Comparison of ENCODE assay signal across 27 cellular contexts in genomic region chr4:151669990-151670389, GRCh38.
"Had no signal": no experiment of that assay in that cellular context is flagged by ENCODE, and none has a peak within 500 bp of the region (broad histone marks: within the 10 kb centered on the region; RNA-seq: fewer than 3 reads in every experiment).

No MANE protein-coding gene starts in this region.

- ATAC-seq: activated CD4-positive, CD25-positive, alpha-beta regulatory T cell treated with anti-CD3 and anti-CD28 coated beads, Interleukin-2, amount 50 U/mL, for 24 hours; mucosa of descending colon; natural killer cell treated with Interleukin-12 subunit alpha and Interleukin-12 subunit beta and Interleukin-15 and Interleukin-18, amount 100 ng/mL, for 72 hours had no signal

- H3K36me3 Mint-ChIP-seq: activated naive CD4-positive, alpha-beta T cell treated with anti-CD3 and anti-CD28 coated beads, Interleukin-2, amount 10 ng/mL, durations not matched to agents 7 days and 5 days; activated naive CD8-positive, alpha-beta T cell treated with anti-CD3 and anti-CD28 coated beads, Interleukin-2, amount 10 ng/mL, durations not matched to agents 7 days and 5 days; natural killer cell treated with Interleukin-12 subunit alpha and Interleukin-12 subunit beta and Interleukin-15 and Interleukin-18, amount 100 ng/mL, for 72 hours; type B pancreatic cell had no signal

- H3K9me3 Mint-ChIP-seq: activated naive CD4-positive, alpha-beta T cell treated with anti-CD3 and anti-CD28 coated beads, Interleukin-2, amount 10 ng/mL, durations not matched to agents 7 days and 5 days; activated naive CD8-positive, alpha-beta T cell treated with anti-CD3 and anti-CD28 coated beads, Interleukin-2, amount 10 ng/mL, durations not matched to agents 7 days and 5 days; activated T-helper 1 cell treated with anti-CD3 and anti-CD28 coated beads, Interleukin-12 subunit alpha, Interleukin-12 subunit beta, Interleukin-2, Interleukin-4 antibody, amounts not matched to agents 30 ng/mL and 10 ng/mL and 1 ng/mL, durations not matched to agents 14 hours and 24 hours and 36 hours; natural killer cell treated with Interleukin-12 subunit alpha and Interleukin-12 subunit beta and Interleukin-15 and Interleukin-18, amount 100 ng/mL, for 72 hours; type B pancreatic cell had no signal

- H3K36me3 ChIP-seq: ascending aorta, brain microvascular endothelial cell, left ventricle myocardium inferior, ovary, right atrium auricular region, thoracic aorta, uterus had no signal

- DNase-seq: activated CD4-positive, alpha-beta T cell treated with anti-CD3 and anti-CD28 coated beads for 48 hours; activated CD4-positive, alpha-beta T cell treated with anti-CD3 and anti-CD28 coated beads, Interleukin-2, amount 50 U/mL, for 48 hours; activated CD8-positive, alpha-beta memory T cell treated with anti-CD3 and anti-CD28 coated beads for 24 hours; activated effector memory CD4-positive, alpha-beta T cell treated with anti-CD3 and anti-CD28 coated beads, Interleukin-2, amount 50 U/mL, for 16 hours; activated naive CD4-positive, alpha-beta T cell treated with anti-CD3 and anti-CD28 coated beads, Interleukin-2, amount 10 ng/mL, durations not matched to agents 7 days and 5 days; activated naive CD8-positive, alpha-beta T cell treated with anti-CD3 and anti-CD28 coated beads, Interleukin-2, amount 10 ng/mL, durations not matched to agents 7 days and 5 days; activated T-cell treated with anti-CD3 and anti-CD28 coated beads, Interleukin-2, amount 50 U/mL, for 1 hour; brain microvascular endothelial cell; cortex of kidney; head of caudate nucleus; left ventricle myocardium inferior; mucosa of descending colon; ovary; stimulated activated CD4-positive, alpha-beta T cell treated with anti-CD3 and anti-CD28 coated beads, Interleukin-15, amount 100 ng/mL, for 24 hours; stimulated activated CD4-positive, alpha-beta T cell treated with anti-CD3 and anti-CD28 coated beads, Interleukin-2, amount 100 ng/mL, for 24 hours; stimulated activated naive CD4-positive, alpha-beta T cell treated with Interleukin-2 at 50 U/mL for 16 hours; uterus had no signal

- H3K4me3 Mint-ChIP-seq: activated naive CD4-positive, alpha-beta T cell treated with anti-CD3 and anti-CD28 coated beads, Interleukin-2, amount 10 ng/mL, durations not matched to agents 7 days and 5 days; activated naive CD8-positive, alpha-beta T cell treated with anti-CD3 and anti-CD28 coated beads, Interleukin-2, amount 10 ng/mL, durations not matched to agents 7 days and 5 days; activated T-helper 1 cell treated with anti-CD3 and anti-CD28 coated beads, Interleukin-12 subunit alpha, Interleukin-12 subunit beta, Interleukin-2, Interleukin-4 antibody, amounts not matched to agents 30 ng/mL and 10 ng/mL and 1 ng/mL, durations not matched to agents 14 hours and 24 hours and 36 hours; natural killer cell treated with Interleukin-12 subunit alpha and Interleukin-12 subunit beta and Interleukin-15 and Interleukin-18, amount 100 ng/mL, for 72 hours; type B pancreatic cell had no signal

- H3K4me1 ChIP-seq: ascending aorta, uterus had no signal

- H3K4me3 ChIP-seq: ascending aorta, left ventricle myocardium inferior, lung, mucosa of descending colon, ovary, right atrium auricular region, SK-N-MC, thoracic aorta, uterus had no signal

- H3K27me3 ChIP-seq: ascending aorta, brain microvascular endothelial cell, ovary, right atrium auricular region, uterus had no signal

- H3K27ac ChIP-seq: ascending aorta, brain microvascular endothelial cell, ovary, SK-N-MC, thoracic aorta, uterus had no signal

- H3K27ac Mint-ChIP-seq: activated naive CD4-positive, alpha-beta T cell treated with anti-CD3 and anti-CD28 coated beads, Interleukin-2, amount 10 ng/mL, durations not matched to agents 7 days and 5 days; activated naive CD8-positive, alpha-beta T cell treated with anti-CD3 and anti-CD28 coated beads, Interleukin-2, amount 10 ng/mL, durations not matched to agents 7 days and 5 days; activated T-helper 1 cell treated with anti-CD3 and anti-CD28 coated beads, Interleukin-12 subunit alpha, Interleukin-12 subunit beta, Interleukin-2, Interleukin-4 antibody, amounts not matched to agents 30 ng/mL and 10 ng/mL and 1 ng/mL, durations not matched to agents 14 hours and 24 hours and 36 hours; natural killer cell treated with Interleukin-12 subunit alpha and Interleukin-12 subunit beta and Interleukin-15 and Interleukin-18, amount 100 ng/mL, for 72 hours; progenitor cell of endocrine pancreas; type B pancreatic cell had no signal

- H3K27me3 Mint-ChIP-seq: activated naive CD4-positive, alpha-beta T cell treated with anti-CD3 and anti-CD28 coated beads, Interleukin-2, amount 10 ng/mL, durations not matched to agents 7 days and 5 days; activated naive CD8-positive, alpha-beta T cell treated with anti-CD3 and anti-CD28 coated beads, Interleukin-2, amount 10 ng/mL, durations not matched to agents 7 days and 5 days; natural killer cell treated with Interleukin-12 subunit alpha and Interleukin-12 subunit beta and Interleukin-15 and Interleukin-18, amount 100 ng/mL, for 72 hours; progenitor cell of endocrine pancreas; type B pancreatic cell had no signal

- H3K9me3 ChIP-seq: ascending aorta, left ventricle myocardium inferior, mucosa of descending colon, ovary, right atrium auricular region, thoracic aorta, uterus had no signal
